ENCODE assay signal across 21 cellular contexts in the genomic region with DNA sequence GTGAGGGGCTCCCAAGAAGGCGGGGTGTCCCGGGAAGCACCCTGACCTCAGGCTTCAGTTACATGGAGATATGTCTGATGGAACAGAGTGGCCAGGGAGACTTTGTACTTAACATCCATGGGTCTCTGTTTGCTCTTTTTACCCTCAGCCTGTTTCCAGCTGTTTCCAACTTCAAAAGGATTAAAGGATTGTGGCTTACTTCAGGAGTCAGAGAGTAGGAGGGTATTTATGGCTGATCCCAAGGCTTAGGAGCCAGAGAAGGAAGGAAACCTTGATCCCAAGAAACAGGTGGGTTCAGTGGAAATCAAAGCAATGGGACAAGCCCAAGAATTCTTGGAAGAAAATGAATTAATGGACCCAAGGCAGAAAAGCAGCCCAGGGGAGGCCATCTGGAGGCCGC. TPM values are rescaled to one million over a fixed set of nuclear protein-coding genes. Genes with fewer than 3 reads are reported as not detected.
DNase-seq lines count a peak whose midpoint lies in the region; ATAC-seq and TF ChIP-seq lines count a peak whose summit lies in the region.
"Had no signal": no experiment of that assay in that cellular context is flagged by ENCODE, and none has a peak within 500 bp of the region (broad histone marks: within the 10 kb centered on the region; RNA-seq: fewer than 3 reads in every experiment).

No MANE protein-coding gene starts in this region.

- H3K79me2 ChIP-seq in mammary epithelial cell (ENCODE audit: insufficient read depth, low read length), result no peaks in the 10 kb centered on the region

- H3K4me1 ChIP-seq in mammary epithelial cell (ENCODE audit: insufficient read depth, low read length) (peaks cover 21% of the 10 kb centered on the region), gastrocnemius medialis (peaks cover 6 to 12% of the 10 kb centered on the region in 2 donors)

- H3K4me1 Mint-ChIP-seq in MCF 10A (ENCODE audit: insufficient read depth, unreplicated experiment), result peaks cover 22% of the 10 kb centered on the region
- H3K4me1 Mint-ChIP-seq in endothelial cell (ENCODE audit: unreplicated experiment), result peaks cover 35% of the 10 kb centered on the region

- 82% methylated on average over 3 of the region's 3 CpGs for WGBS in mammary epithelial cell (ENCODE audit: low coverage, missing lambda C conversion rate)

- no peak for TF ChIP-seq POLR2A in gastrocnemius medialis (IDR thresholded peaks at IDR 0.05)

- DNase-seq in MCF 10A (ENCODE audit: unreplicated experiment) (no peak), mammary epithelial cell (no peak), NCI-H524 (lab: John Stamatoyannopoulos, UW) (peak; percentile 20 to 64), fibroblast of villous mesenchyme (ENCODE audit: low read depth) (peak; percentile 58), gastrocnemius medialis (no peak), iPS-NIHi11 (ENCODE audit: low spot score) (no peak), endothelial cell (ENCODE audit: low spot score) (no peak)
- DNase-seq in effector CD8-positive, alpha-beta T cell (lab: John Stamatoyannopoulos, UW), result no peak
- DNase-seq: GF-D8; H9; MG63; NCI-H1048; NCI-H146; NCI-H2029 treated with DMSO at 0.1 percent for 48 hours; NCI-H2171; NCI-H69; NK-92 treated with Interleukin-12 subunit alpha and Interleukin-12 subunit beta, amount 100 ng/mL, for 24 hours; SHP77 had no signal

- POLR2A ChIA-PET in MCF 10A (lab: Yijun Ruan, JAX), result no interaction called here

- H3K4me2 ChIP-seq in mammary epithelial cell (ENCODE audit: insufficient read depth, low read depth, low read length), result no peak overlapping the region

- no peaks in the 10 kb centered on the region for H3K36me3 ChIP-seq in mammary epithelial cell (ENCODE audit: insufficient read depth, low read length)
- no peaks in the 10 kb centered on the region for H3K36me3 ChIP-seq in gastrocnemius medialis
- H3K36me3 ChIP-seq: MG63 had no signal

- H3K27me3 Mint-ChIP-seq in MCF 10A (ENCODE audit: insufficient read depth, unreplicated experiment) (no peaks in the 10 kb centered on the region), endothelial cell (ENCODE audit: unreplicated experiment) (peaks cover 4% of the 10 kb centered on the region)

- H3K9ac ChIP-seq in mammary epithelial cell (ENCODE audit: insufficient read depth, low read length), result no peak overlapping the region

- TF ChIP-seq CTCF in MCF 10A (IDR thresholded peaks at IDR 0.05; ENCODE audit: unreplicated experiment), result no peak
- no peak for TF ChIP-seq CTCF in mammary epithelial cell (conservative IDR thresholded peaks at IDR 0.05 in 1 of 2, IDR thresholded peaks at IDR 0.05 in 1 of 2; ENCODE audit: extremely low read depth in 1 of 2, insufficient read depth in 1 of 2, low read depth in 1 of 2, low read length in 2 of 2)
- no peak for TF ChIP-seq CTCF in fibroblast of villous mesenchyme (IDR thresholded peaks at IDR 0.05; ENCODE audit: insufficient read depth, low read depth, low read length)
- TF ChIP-seq CTCF in gastrocnemius medialis (IDR thresholded peaks at IDR 0.05 in 4 of 5, conservative IDR thresholded peaks at IDR 0.05 in 1 of 5), result no peak
- no peak for TF ChIP-seq CTCF in endothelial cell (IDR thresholded peaks at IDR 0.05; ENCODE audit: unreplicated experiment)

- dilution Hi-C loops in mammary epithelial cell (cut with HindIII; ENCODE audit: low sequenced_read_pairs), result no loop called here

- H3K36me3 Mint-ChIP-seq in MCF 10A (ENCODE audit: insufficient read depth, unreplicated experiment) (peaks cover 6% of the 10 kb centered on the region), endothelial cell (ENCODE audit: low read depth, unreplicated experiment) (no peaks in the 10 kb centered on the region)
- H3K36me3 Mint-ChIP-seq: CD14-positive monocyte had no signal

- intact Hi-C loops in MCF 10A (cut with micrococcal nuclease), result no loop called here
- intact Hi-C loops in mammary epithelial cell (cut with micrococcal nuclease), result no loop called here
- intact Hi-C loops in gastrocnemius medialis (cut with DNase I; ENCODE audit: low total_unique reads), result no loop called here

- H3K9me3 ChIP-seq in mammary epithelial cell (replicated peaks; ENCODE audit: insufficient read depth, low read length) (no peaks in the 10 kb centered on the region), gastrocnemius medialis (no peaks in the 10 kb centered on the region)
- H3K9me3 ChIP-seq: MG63 had no signal

- H3K27ac Mint-ChIP-seq in MCF 10A (ENCODE audit: low read depth, unreplicated experiment) (peak overlapping the region; percentile 3), endothelial cell (ENCODE audit: unreplicated experiment) (no peak overlapping the region)

- H3K27ac ChIP-seq in mammary epithelial cell (ENCODE audit: insufficient read depth, low read depth, low read length) (no peak overlapping the region), gastrocnemius medialis (peak overlapping the region in 3 of 4 donors; percentile 13 to 50 (median 43))
- H3K27ac ChIP-seq: 22Rv1 had no signal

- in situ Hi-C loops in mammary epithelial cell (cut with MboI; ENCODE audit: low sequenced_read_pairs in 2 of 2) (no loop called here), gastrocnemius medialis (cut with MboI; ENCODE audit: low sequenced_read_pairs in 4 of 4) (loop anchor here in 1 of 4 donors (25.0 kb wide), 1 partner anchor 418 kb away; no protein-coding TSS in a partner anchor)

- CTCF ChIA-PET in MCF 10A (lab: Yijun Ruan, JAX), result interaction anchor here (1.0 to 1.6 kb wide), 2 partner anchors 28 to 38 kb away, joined by 3 to 4 read pairs; a partner anchor contains a TSS
- CTCF ChIA-PET in mammary epithelial cell (lab: Charles Lee; ENCODE audit: low non-redundant PET), result no interaction called here

- no peaks in the 10 kb centered on the region for H3K27me3 ChIP-seq in mammary epithelial cell (ENCODE audit: insufficient read depth, low read length)
- H3K27me3 ChIP-seq in gastrocnemius medialis, result no peaks in the 10 kb centered on the region
- H3K27me3 ChIP-seq: MG63 had no signal

- H4K20me1 ChIP-seq in mammary epithelial cell (ENCODE audit: insufficient read depth, low read length), result no peaks in the 10 kb centered on the region

- H3K4me3 Mint-ChIP-seq in MCF 10A (ENCODE audit: unreplicated experiment) (no peak overlapping the region), endothelial cell (ENCODE audit: unreplicated experiment) (no peak overlapping the region)
- H3K4me3 Mint-ChIP-seq: CD14-positive monocyte, H9 had no signal

- no peak for ATAC-seq in gastrocnemius medialis
- ATAC-seq: GM12878 had no signal

- no peak overlapping the region for H2AFZ ChIP-seq in mammary epithelial cell (ENCODE audit: low read depth, low read length)

- no TSS peak for BruUV-seq in MCF 10A (replicated peaks; lab: Mats Ljungman, UMichigan)
- no TSS peak for BruUV-seq in mammary epithelial cell (replicated peaks; lab: Mats Ljungman, UMichigan)

- H3K4me3 ChIP-seq in mammary epithelial cell (replicated peaks in 1 of 3; ENCODE audit: insufficient read depth in 1 of 3, low read depth in 2 of 3, low read length in 3 of 3) (no peak overlapping the region), fibroblast of villous mesenchyme (ENCODE audit: low read depth, low read length) (no peak overlapping the region), gastrocnemius medialis (no peak overlapping the region)
- H3K4me3 ChIP-seq: GM12878, MG63 had no signal

- H3K9me3 Mint-ChIP-seq in MCF 10A (ENCODE audit: unreplicated experiment), result no peaks in the 10 kb centered on the region
- H3K9me3 Mint-ChIP-seq in endothelial cell (ENCODE audit: unreplicated experiment), result no peaks in the 10 kb centered on the region

RNA-seq across cellular contexts. Expression of a gene that starts 37.7 kb away (rescaled TPM):
- total RNA-seq in MCF 10A (2022) (6.8 and 8.4 TPM in 2 replicates), mammary epithelial cell (1 to 10 TPM; 1.2 to 3.2 TPM), fibroblast of villous mesenchyme (2.9 and 4.7 TPM in 2 replicates), gastrocnemius medialis (10 to 100 TPM; 14.4 to 37.0 (median 26.5) TPM), endothelial cell (ENCODE audit: unreplicated experiment) (4.3 TPM)
- 1.7 TPM for polyA plus RNA-seq in mammary epithelial cell
- 0.67 TPM for polyA minus RNA-seq in mammary epithelial cell

Comparison
In these comparisons a context has a peak if more than half of its experiments do, and no peak if none do; other contexts are left out.
1. DNase-seq: peak in NCI-H524 (2 of 2) and fibroblast of villous mesenchyme (single experiment); none in MCF 10A (single experiment), mammary epithelial cell (single experiment), gastrocnemius medialis (0 of 2), iPS-NIHi11 (single experiment), endothelial cell (single experiment) and effector CD8-positive, alpha-beta T cell (single experiment).